Comparison of ENCODE assay signal across 17 cellular contexts in the genomic region with DNA sequence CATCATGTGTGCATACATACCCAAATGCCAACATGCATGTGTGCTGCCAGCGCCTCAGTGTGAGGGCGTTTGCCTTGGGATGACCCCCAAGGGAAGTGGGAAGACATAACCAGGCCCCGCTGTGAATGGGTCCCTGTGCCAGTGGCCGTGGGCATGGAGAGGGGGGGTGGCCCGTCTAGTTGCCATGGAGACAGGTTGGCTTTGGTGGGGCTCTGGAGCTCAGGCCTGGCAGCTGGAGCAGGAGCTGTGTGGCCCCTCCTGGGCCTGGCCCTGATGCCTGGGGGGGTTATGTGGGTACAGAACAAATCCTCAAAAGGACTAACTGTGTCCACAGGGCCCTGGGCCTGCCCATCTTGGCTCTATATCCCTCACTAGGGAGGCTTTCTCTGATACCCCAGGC. TPM values are rescaled to one million over a fixed set of nuclear protein-coding genes. Genes with fewer than 3 reads are reported as not detected.
"Had no signal": no experiment of that assay in that cellular context is flagged by ENCODE, and none has a peak within 500 bp of the region (broad histone marks: within the 10 kb centered on the region; RNA-seq: fewer than 3 reads in every experiment).

No MANE protein-coding gene starts in this region.

- H3K4me3 Mint-ChIP-seq: IgD-negative memory B cell had no signal

- FAIRE-seq: RCC 7860 had no signal

- DNase-seq: KBM-7, MV-4-11, NCI-H1048, NCI-H1105, NCI-H146, NCI-H1694 treated with DMSO at 0.1 percent for 48 hours, NCI-H1930, NCI-H2081 treated with DMSO at 0.1 percent for 48 hours, NCI-H2171, NCI-H226, NCI-H510A, NCI-H524 treated with DMSO at 0.1 percent for 48 hours, NCI-H82, RPMI8226, SHP77 had no signal

- H3K27ac Mint-ChIP-seq: IgD-negative memory B cell had no signal

- H3K9me3 Mint-ChIP-seq: IgD-negative memory B cell had no signal

RNA-seq across cellular contexts. Expression of gene SYT7, which starts 8.0 kb away (rescaled TPM):
- polyA plus RNA-seq: IgD-negative memory B cell had no signal
